In genomic region chr13:74070065-74070464, GRCh38 we compare ENCODE assay signal across 12 cellular contexts.
DNase-seq lines count a peak whose midpoint lies in the region; ATAC-seq lines count a peak whose summit lies in the region.
"Had no signal": no experiment of that assay in that cellular context is flagged by ENCODE, and none has a peak within 500 bp of the region (broad histone marks: within the 10 kb centered on the region; RNA-seq: fewer than 3 reads in every experiment).

No MANE protein-coding gene starts in this region.

- H3K27me3 Mint-ChIP-seq in activated CD4-positive, alpha-beta memory T cell treated with anti-CD3 and anti-CD28 coated beads, Interleukin-2, amount 10 ng/mL, durations not matched to agents 7 days and 5 days, result no peaks in the 10 kb centered on the region

- POLR2A ChIA-PET in activated CD4-positive, alpha-beta memory T cell treated with anti-CD3 and anti-CD28 coated beads, Interleukin-2, amount 10 ng/mL, durations not matched to agents 7 days and 5 days (lab: Charles Lee), result interaction anchor here (0.9 to 4.1 kb wide), 8 partner anchors 8 to 218 kb away, joined by 3 to 63 read pairs (median 6); partner anchors contain the start of gene KLF12

- H3K36me3 Mint-ChIP-seq in activated CD4-positive, alpha-beta memory T cell treated with anti-CD3 and anti-CD28 coated beads, Interleukin-2, amount 10 ng/mL, durations not matched to agents 7 days and 5 days (ENCODE audit: low read depth), result peaks cover 44% of the 10 kb centered on the region

- H3K27ac ChIP-seq in caudate nucleus (ENCODE audit: low read depth, low read length), result no peak overlapping the region
- H3K27ac ChIP-seq: ascending aorta, esophagus muscularis mucosa, SK-N-MC had no signal

- peaks cover 54% of the 10 kb centered on the region for H3K4me1 Mint-ChIP-seq in activated CD4-positive, alpha-beta memory T cell treated with anti-CD3 and anti-CD28 coated beads, Interleukin-2, amount 10 ng/mL, durations not matched to agents 7 days and 5 days

- DNase-seq in activated gamma-delta T cell treated with Interleukin-2 at 50 U/mL for 16 hours (peak; percentile 28), activated gamma-delta T cell (lab: John Stamatoyannopoulos, UW) (no peak), caudate nucleus (lab: John Stamatoyannopoulos, UW) (no peak), GM19238 (ENCODE audit: insufficient read length, low spot score) (no peak), HK-2 (ENCODE audit: unreplicated experiment) (no peak)
- peak; percentile 21 for DNase-seq in activated CD4-positive, alpha-beta memory T cell treated with anti-CD3 and anti-CD28 coated beads, Interleukin-2, amount 10 ng/mL, durations not matched to agents 7 days and 5 days
- DNase-seq in stimulated activated naive CD8-positive, alpha-beta T cell treated with anti-CD3 and anti-CD28 coated beads, Interleukin-15, Interleukin-2, amounts not matched to agents 100 U/mL and 50 U/mL, for 24 hours, result no peak
- DNase-seq: occipital lobe had no signal

- H3K4me3 Mint-ChIP-seq in activated CD4-positive, alpha-beta memory T cell treated with anti-CD3 and anti-CD28 coated beads, Interleukin-2, amount 10 ng/mL, durations not matched to agents 7 days and 5 days, result peak overlapping the region; percentile 46

- H3K27ac Mint-ChIP-seq in activated CD4-positive, alpha-beta memory T cell treated with anti-CD3 and anti-CD28 coated beads, Interleukin-2, amount 10 ng/mL, durations not matched to agents 7 days and 5 days, result peak overlapping the region; percentile 82

- CTCF ChIA-PET in activated CD4-positive, alpha-beta memory T cell treated with anti-CD3 and anti-CD28 coated beads, Interleukin-2, amount 10 ng/mL, durations not matched to agents 7 days and 5 days (lab: Charles Lee), result interaction anchor here (0.9 to 1.5 kb wide), 3 partner anchors 8 to 314 kb away, joined by 3 read pairs; no protein-coding TSS in a partner anchor

- H3K9me3 Mint-ChIP-seq in activated CD4-positive, alpha-beta memory T cell treated with anti-CD3 and anti-CD28 coated beads, Interleukin-2, amount 10 ng/mL, durations not matched to agents 7 days and 5 days, result no peaks in the 10 kb centered on the region

- ATAC-seq in HG02981 (IDR thresholded peaks at IDR 0.05; ENCODE audit: unreplicated experiment), result peak; percentile 75
- peak; percentile 50 for ATAC-seq in stimulated activated naive CD8-positive, alpha-beta T cell treated with anti-CD3 and anti-CD28 coated beads, Interleukin-15, Interleukin-2, amounts not matched to agents 100 U/mL and 50 U/mL, for 24 hours

Comparison
In these comparisons a context has a peak if more than half of its experiments do, and no peak if none do; other contexts are left out.
1. DNase-seq: peak in activated gamma-delta T cell treated with Interleukin-2 at 50 U/mL for 16 hours (single experiment) and activated CD4-positive, alpha-beta memory T cell treated with anti-CD3 and anti-CD28 coated beads, Interleukin-2, amount 10 ng/mL, durations not matched to agents 7 days and 5 days (single experiment); none in activated gamma-delta T cell (single experiment), stimulated activated naive CD8-positive, alpha-beta T cell treated with anti-CD3 and anti-CD28 coated beads, Interleukin-15, Interleukin-2, amounts not matched to agents 100 U/mL and 50 U/mL, for 24 hours (single experiment), caudate nucleus (0 of 61), GM19238 (single experiment) and HK-2 (single experiment).